In genomic region chr17:27921077-27921476, GRCh38 we compare ENCODE assay signal across 20 cellular contexts.
"Had no signal": no experiment of that assay in that cellular context is flagged by ENCODE, and none has a peak within 500 bp of the region (broad histone marks: within the 10 kb centered on the region; RNA-seq: fewer than 3 reads in every experiment).

No MANE protein-coding gene starts in this region.

- H3K9me3 ChIP-seq: SJCRH30 had no signal

- ATAC-seq: SK-N-SH treated with all-trans-retinoic acid at 6 μM for 48 hours had no signal

- H3K27ac ChIP-seq: HL-60, SJCRH30 had no signal

- DNase-seq: Karpas-422, KG1, MG63, NCI-H1092, NCI-H1105 treated with DMSO at 0.1 percent for 48 hours, NCI-H1417 treated with DMSO at 0.1 percent for 48 hours, NCI-H146, NCI-H1694 treated with DMSO at 0.1 percent for 48 hours, NCI-H1930, NCI-H2081, NCI-H2107, NCI-H2227 treated with DMSO at 0.1 percent for 48 hours, NCI-H524 treated with DMSO at 0.1 percent for 48 hours, NCI-H69, NCI-H774, RPMI8226, SHP77 treated with DMSO at 0.1 percent for 48 hours, SJCRH30 had no signal

- H3K4me1 ChIP-seq: SJCRH30 had no signal

- H3K27me3 ChIP-seq: MG63, SJCRH30 had no signal

- H3K36me3 ChIP-seq: MG63, SJCRH30 had no signal

- H3K4me3 ChIP-seq: MG63, SJCRH30 had no signal
